10 cellular contexts compared by ENCODE assay signal in the genomic region with DNA sequence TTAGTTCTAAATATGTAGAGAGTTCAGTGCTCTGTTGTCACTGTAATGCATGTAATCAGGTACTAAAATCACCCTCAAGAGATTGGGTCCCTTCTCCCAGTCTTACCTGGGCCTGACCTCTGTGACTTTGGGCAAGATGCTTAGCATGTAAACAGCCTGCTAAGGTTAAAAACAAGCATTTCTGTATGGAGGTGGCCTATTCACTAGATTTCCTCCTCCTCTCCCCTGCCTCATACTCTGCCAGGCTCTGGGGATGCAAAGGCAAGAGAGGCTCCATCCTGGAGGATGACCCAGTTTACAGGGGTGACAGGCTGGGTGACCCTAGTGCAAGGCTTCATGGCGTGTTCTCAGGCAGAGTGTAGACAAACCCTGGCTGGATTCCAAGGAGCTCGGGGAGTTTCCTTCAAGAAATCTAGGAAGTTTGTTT. TPM values are rescaled to one million over a fixed set of nuclear protein-coding genes. Genes with fewer than 3 reads are reported as not detected.
A peak's percentile ranks its signal among the peaks of the same experiment; 100 is the strongest.
DNase-seq lines count a peak whose midpoint lies in the region; TF ChIP-seq lines count a peak whose summit lies in the region.
"Had no signal": no experiment of that assay in that cellular context is flagged by ENCODE, and none has a peak within 500 bp of the region (broad histone marks: within the 10 kb centered on the region; RNA-seq: fewer than 3 reads in every experiment).

No MANE protein-coding gene starts in this region.

- H2AK5ac ChIP-seq in neuronal stem cell (ENCODE audit: low read depth, low read length): no peak overlapping the region

- no peak overlapping the region for H3K23ac ChIP-seq in neuronal stem cell (ENCODE audit: low read depth, low read length, poor library complexity)

- H3K9me3 Mint-ChIP-seq in activated naive CD4-positive, alpha-beta T cell treated with anti-CD3 and anti-CD28 coated beads for 36 hours: peaks cover 3% of the 10 kb centered on the region
- H3K9me3 Mint-ChIP-seq in dendritic cell treated with granulocyte-macrophage colony-stimulating factor and Interleukin-4, amounts not matched to agents 40 ng/mL and 50 ng/mL, for 4 days: peaks cover 4% of the 10 kb centered on the region
- H3K9me3 Mint-ChIP-seq: nephron progenitor cell had no signal

- no peak overlapping the region for H4K91ac ChIP-seq in neuronal stem cell (ENCODE audit: low read depth, low read length, poor library complexity)

- no peak overlapping the region for H3K4me3 ChIP-seq in thyroid gland (replicated peaks in 1 of 3)
- no peak overlapping the region for H3K4me3 ChIP-seq in neuronal stem cell (ENCODE audit: low read length in 2 of 2)

- H2BK12ac ChIP-seq in neuronal stem cell (ENCODE audit: low read length): no peak overlapping the region

- no peak overlapping the region for H2BK15ac ChIP-seq in neuronal stem cell (ENCODE audit: low read length)

- peaks cover 6 to 12% of the 10 kb centered on the region in 2 donors for H3K36me3 ChIP-seq in thyroid gland
- peaks cover 31 to 59% of the 10 kb centered on the region in 2 donors for H3K36me3 ChIP-seq in neuronal stem cell (replicated peaks in 1 of 2; ENCODE audit: control insufficient read depth in 2 of 2, insufficient read depth in 2 of 2, low read length in 2 of 2)

- no peak overlapping the region for H2BK120ac ChIP-seq in neuronal stem cell (ENCODE audit: low read depth, low read length)

- no peak for TF ChIP-seq POLR2A in thyroid gland (IDR thresholded peaks at IDR 0.05)

- WGBS in thyroid gland, 2 donors: 17 to 34% methylated on average over 2 of the region's 2 CpGs
- WGBS in neuronal stem cell (ENCODE audit: extremely low coverage in 2 of 2, insufficient read length in 2 of 2, insufficient replicate concordance in 1 of 2), 2 donors: no CpG with 5 or more reads among the region's 2 CpGs

- H3K4me1 ChIP-seq in thyroid gland (no peaks in the 10 kb centered on the region), neuronal stem cell (ENCODE audit: control insufficient read depth in 2 of 2, insufficient read depth in 1 of 2, low read depth in 1 of 2, low read length in 2 of 2) (peaks cover 0 to 2% of the 10 kb centered on the region in 2 donors)

- H3K27ac Mint-ChIP-seq in activated naive CD4-positive, alpha-beta T cell treated with anti-CD3 and anti-CD28 coated beads for 36 hours: peak overlapping the region; percentile 88
- H3K27ac Mint-ChIP-seq in dendritic cell treated with granulocyte-macrophage colony-stimulating factor and Interleukin-4, amounts not matched to agents 40 ng/mL and 50 ng/mL, for 4 days: peak overlapping the region; percentile 63

- peaks cover 69% of the 10 kb centered on the region for H3K4me1 Mint-ChIP-seq in activated naive CD4-positive, alpha-beta T cell treated with anti-CD3 and anti-CD28 coated beads for 36 hours (ENCODE audit: low read depth)
- peaks cover 37% of the 10 kb centered on the region for H3K4me1 Mint-ChIP-seq in dendritic cell treated with granulocyte-macrophage colony-stimulating factor and Interleukin-4, amounts not matched to agents 40 ng/mL and 50 ng/mL, for 4 days (ENCODE audit: low read depth)

- no peak overlapping the region for H2BK5ac ChIP-seq in neuronal stem cell (ENCODE audit: low read length)

- H4K8ac ChIP-seq in neuronal stem cell (ENCODE audit: low read depth, low read length): no peak overlapping the region

- H3K18ac ChIP-seq in neuronal stem cell (ENCODE audit: low read length): no peak overlapping the region

- peak; percentile 37 for DNase-seq in activated naive CD4-positive, alpha-beta T cell treated with anti-CD3 and anti-CD28 coated beads for 36 hours
- no peak for DNase-seq in activated naive CD4-positive, alpha-beta T cell (lab: John Stamatoyannopoulos, UW)
- DNase-seq in HT-29 (ENCODE audit: low spot score) (peak; percentile 57), thyroid gland (peak; percentile 25 to 31), neuronal stem cell (ENCODE audit: low spot score) (no peak), cerebellar nuclear complex (lab: John Stamatoyannopoulos, UW) (no peak), head of caudate nucleus (no peak)
- DNase-seq: activated CD4-positive, CD25-positive, alpha-beta regulatory T cell treated with anti-CD3 and anti-CD28 coated beads, Interleukin-2, amount 50 U/mL, for 72 hours had no signal

- no peaks in the 10 kb centered on the region for H3K79me1 ChIP-seq in neuronal stem cell (ENCODE audit: low read depth, low read length)

- H3K9me3 ChIP-seq in thyroid gland (no peaks in the 10 kb centered on the region), neuronal stem cell (replicated peaks in 1 of 2; ENCODE audit: control insufficient read depth in 2 of 2, insufficient read depth in 1 of 2, low read depth in 1 of 2, low read length in 2 of 2) (no peaks in the 10 kb centered on the region)

- no peak for TF ChIP-seq CTCF in thyroid gland (IDR thresholded peaks at IDR 0.05)

- H3K27ac ChIP-seq in thyroid gland (no peak overlapping the region), neuronal stem cell (replicated peaks; ENCODE audit: low read length) (no peak overlapping the region)

- intact Hi-C loops in activated naive CD4-positive, alpha-beta T cell treated with anti-CD3 and anti-CD28 coated beads for 36 hours (cut with micrococcal nuclease): loop anchor here (1.0 to 2.0 kb wide), 9 partner anchors 42 to 561 kb away; no protein-coding TSS in a partner anchor
- intact Hi-C loops in dendritic cell treated with granulocyte-macrophage colony-stimulating factor and Interleukin-4, amounts not matched to agents 40 ng/mL and 50 ng/mL, for 4 days (cut with micrococcal nuclease): loop anchor here (2.0 to 10.0 kb wide), 2 partner anchors 244 to 406 kb away; no protein-coding TSS in a partner anchor
- intact Hi-C loops in thyroid gland (cut with DNase I) (no loop called here), head of caudate nucleus (cut with DNase I) (loop anchor here (5.0 kb wide), 1 partner anchor 178 kb away; no protein-coding TSS in a partner anchor)

- no peak overlapping the region for H3K4me2 ChIP-seq in neuronal stem cell (ENCODE audit: insufficient read depth, low read length, poor library complexity, severe bottlenecking)

- H3K9ac ChIP-seq in neuronal stem cell (ENCODE audit: low read depth, low read length, poor library complexity): no peak overlapping the region

- no peaks in the 10 kb centered on the region for H3K27me3 Mint-ChIP-seq in activated naive CD4-positive, alpha-beta T cell treated with anti-CD3 and anti-CD28 coated beads for 36 hours (ENCODE audit: low read depth)
- peaks cover under 1% of the 10 kb centered on the region for H3K27me3 Mint-ChIP-seq in dendritic cell treated with granulocyte-macrophage colony-stimulating factor and Interleukin-4, amounts not matched to agents 40 ng/mL and 50 ng/mL, for 4 days

- H3K4me3 Mint-ChIP-seq in activated naive CD4-positive, alpha-beta T cell treated with anti-CD3 and anti-CD28 coated beads for 36 hours: peak overlapping the region; percentile 19
- no peak overlapping the region for H3K4me3 Mint-ChIP-seq in dendritic cell treated with granulocyte-macrophage colony-stimulating factor and Interleukin-4, amounts not matched to agents 40 ng/mL and 50 ng/mL, for 4 days
- H3K4me3 Mint-ChIP-seq: nephron progenitor cell had no signal

- no peak overlapping the region for H2AFZ ChIP-seq in neuronal stem cell (ENCODE audit: low read length)

- CTCF ChIA-PET in activated naive CD4-positive, alpha-beta T cell treated with anti-CD3 and anti-CD28 coated beads for 36 hours (lab: Charles Lee): interaction anchor here (0.6 to 4.2 kb wide), 29 partner anchors 21 to 349 kb away, joined by 3 to 45 read pairs (median 5); no protein-coding TSS in a partner anchor

- H3K27me3 ChIP-seq in thyroid gland (no peaks in the 10 kb centered on the region), neuronal stem cell (ENCODE audit: control insufficient read depth in 3 of 3, insufficient read depth in 3 of 3, low read depth in 1 of 3, low read length in 3 of 3) (no peaks in the 10 kb centered on the region)

- no peak overlapping the region for H3K14ac ChIP-seq in neuronal stem cell (ENCODE audit: low read length)

- H3K36me3 Mint-ChIP-seq in activated naive CD4-positive, alpha-beta T cell treated with anti-CD3 and anti-CD28 coated beads for 36 hours (ENCODE audit: low read depth): peaks cover 10% of the 10 kb centered on the region
- peaks cover 2% of the 10 kb centered on the region for H3K36me3 Mint-ChIP-seq in dendritic cell treated with granulocyte-macrophage colony-stimulating factor and Interleukin-4, amounts not matched to agents 40 ng/mL and 50 ng/mL, for 4 days (ENCODE audit: low read depth)

- no peak overlapping the region for H3K4ac ChIP-seq in neuronal stem cell (ENCODE audit: low read length)

RNA-seq across cellular contexts. Expression of gene VANGL2, which starts 28.8 kb away (rescaled TPM):
- under 1 TPM in 1 of 2 experiments, not detected in 1; 0.27 TPM for total RNA-seq in activated naive CD4-positive, alpha-beta T cell treated with anti-CD3 and anti-CD28 coated beads for 36 hours
- total RNA-seq in HT-29 (2014; rRNA removed; shearing (Covaris generic)): 1.5 and 1.6 TPM in 2 replicates
- total RNA-seq in thyroid gland: 10 to 100 TPM in 1 of 4 donors, 1 to 10 TPM in 3; 5.8 to 28.5 (median 7.8) TPM
- polyA plus RNA-seq in neuronal stem cell (2013, experiment 1 of 2): 72.6 TPM
- polyA plus RNA-seq in neuronal stem cell (2013, experiment 2 of 2): 74.1 TPM

Comparison
In these comparisons a context has a peak if more than half of its experiments do, and no peak if none do; other contexts are left out.
1. DNase-seq: peak in activated naive CD4-positive, alpha-beta T cell treated with anti-CD3 and anti-CD28 coated beads for 36 hours (single experiment), HT-29 (single experiment) and thyroid gland (2 of 2); none in activated naive CD4-positive, alpha-beta T cell (0 of 4), neuronal stem cell (single experiment), cerebellar nuclear complex (0 of 2) and head of caudate nucleus (0 of 42).